In genomic region chr19:1465191-1466016, GRCh38 we compare ENCODE assay signal across 9 cellular contexts. TPM values are rescaled to one million over a fixed set of nuclear protein-coding genes. Genes with fewer than 3 reads are reported as not detected.
DNase-seq lines count a peak whose midpoint lies in the region; ATAC-seq and TF ChIP-seq lines count a peak whose summit lies in the region.
"Had no signal": no experiment of that assay in that cellular context is flagged by ENCODE, and none has a peak within 500 bp of the region (broad histone marks: within the 10 kb centered on the region; RNA-seq: fewer than 3 reads in every experiment).

No MANE protein-coding gene starts in this region.

- in situ Hi-C loops in astrocyte of the spinal cord (cut with HindIII; ENCODE audit: low sequenced_read_pairs): no loop called here

- DNase-seq in stimulated activated CD4-positive, alpha-beta T cell treated with anti-CD3 and anti-CD28 coated beads, Interleukin-4, amount 100 ng/mL, for 1 hour: peak; percentile 43
- DNase-seq in stimulated activated CD4-positive, alpha-beta T cell treated with anti-CD3 and anti-CD28 coated beads, Interleukin-2, amount 100 ng/mL, for 48 hours: no peak
- no peak for DNase-seq in astrocyte of the spinal cord (ENCODE audit: low read depth, low spot score)
- DNase-seq in kidney tubule cell (ENCODE audit: low spot score): peak; percentile 67
- DNase-seq in upper lobe of right lung: no peak
- no peak for DNase-seq in NCI-H146 (lab: John Stamatoyannopoulos, UW)
- DNase-seq in NCI-H2029 (lab: John Stamatoyannopoulos, UW): no peak
- DNase-seq: KBM-7 had no signal

- H3K4me1 ChIP-seq in upper lobe of right lung: peaks cover 25% of the 10 kb centered on the region

- H3K4me3 ChIP-seq in astrocyte of the spinal cord (ENCODE audit: low read depth, low read length) (no peak overlapping the region), upper lobe of right lung (no peak overlapping the region)

- no peak overlapping the region for H3K27ac ChIP-seq in upper lobe of right lung

- intact Hi-C loops in upper lobe of right lung (cut with DNase I): no loop called here

- no peaks in the 10 kb centered on the region for H3K36me3 ChIP-seq in upper lobe of right lung

- peak; percentile 42 for TF ChIP-seq CTCF in astrocyte of the spinal cord (IDR thresholded peaks at IDR 0.05; ENCODE audit: low read depth, low read length)
- peak; percentile 48 for TF ChIP-seq CTCF in upper lobe of right lung (IDR thresholded peaks at IDR 0.05)

- peaks cover 49% of the 10 kb centered on the region for H3K27me3 ChIP-seq in upper lobe of right lung

- ATAC-seq in upper lobe of right lung (peak; percentile 62), HG03108 (IDR thresholded peaks at IDR 0.05; ENCODE audit: unreplicated experiment) (no peak)

- no peaks in the 10 kb centered on the region for H3K9me3 ChIP-seq in upper lobe of right lung

RNA-seq across cellular contexts. Expression of gene C19orf25, which starts 13.6 kb away (rescaled TPM):
- 26.3 TPM for total RNA-seq in upper lobe of right lung

RNA-seq across cellular contexts. Expression of gene APC2, which starts 15.5 kb away (rescaled TPM):
- total RNA-seq in upper lobe of right lung: 0.20 TPM

RNA-seq across cellular contexts. Expression of gene PCSK4, which starts 24.7 kb away (rescaled TPM):
- total RNA-seq in upper lobe of right lung: 4.3 TPM

RNA-seq across cellular contexts. Expression of gene REEP6, which starts 25.6 kb away (rescaled TPM):
- total RNA-seq in upper lobe of right lung: 1.2 TPM

RNA-seq across cellular contexts. Expression of gene RPS15, which starts 27.2 kb away (rescaled TPM):
- 841 TPM for total RNA-seq in upper lobe of right lung

Comparison
In these comparisons a context has a peak if more than half of its experiments do, and no peak if none do; other contexts are left out.
1. DNase-seq: peak in stimulated activated CD4-positive, alpha-beta T cell treated with anti-CD3 and anti-CD28 coated beads, Interleukin-4, amount 100 ng/mL, for 1 hour (single experiment) and kidney tubule cell (single experiment); none in stimulated activated CD4-positive, alpha-beta T cell treated with anti-CD3 and anti-CD28 coated beads, Interleukin-2, amount 100 ng/mL, for 48 hours (0 of 2), astrocyte of the spinal cord (single experiment), upper lobe of right lung (single experiment), NCI-H146 (single experiment) and NCI-H2029 (single experiment).